30 cellular contexts compared by ENCODE assay signal in genomic region chr15:65207280-65207679, GRCh38. TPM values are rescaled to one million over a fixed set of nuclear protein-coding genes. Genes with fewer than 3 reads are reported as not detected.
"Had no signal": no experiment of that assay in that cellular context is flagged by ENCODE, and none has a peak within 500 bp of the region (broad histone marks: within the 10 kb centered on the region; RNA-seq: fewer than 3 reads in every experiment).

No MANE protein-coding gene starts in this region.

- H3K36me3 Mint-ChIP-seq: immature natural killer cell; memory B cell; mesothelial cell of epicardium; naive B cell; natural killer cell treated with Interleukin-12 subunit alpha and Interleukin-12 subunit beta and Interleukin-15 and Interleukin-18, amount 100 ng/mL, for 72 hours; stimulated activated memory B cell treated with anti-CD40 and anti-IgM and Interleukin-4, amounts not matched to agents 10 μg/mL and 1 μg/mL and 100 μg/mL, for 72 hours had no signal

- H3K36me3 ChIP-seq: esophagus squamous epithelium, heart right ventricle, sigmoid colon, tibial artery, upper lobe of left lung had no signal

- H3K9me3 Mint-ChIP-seq: immature natural killer cell; memory B cell; mesothelial cell of epicardium; naive B cell; natural killer cell treated with Interleukin-12 subunit alpha and Interleukin-12 subunit beta and Interleukin-15 and Interleukin-18, amount 100 ng/mL, for 72 hours; neural crest cell; stimulated activated memory B cell treated with anti-CD40 and anti-IgM and Interleukin-4, amounts not matched to agents 10 μg/mL and 1 μg/mL and 100 μg/mL, for 72 hours had no signal

- H3K4me1 Mint-ChIP-seq: immature natural killer cell; neural crest cell; stimulated activated memory B cell treated with anti-CD40 and anti-IgM and Interleukin-4, amounts not matched to agents 10 μg/mL and 1 μg/mL and 100 μg/mL, for 72 hours had no signal

- H3K4me3 ChIP-seq: coronary artery, esophagus squamous epithelium, heart right ventricle, lung, mucosa of descending colon, psoas muscle, sigmoid colon, testis, tibial artery, upper lobe of left lung had no signal

- H3K27ac Mint-ChIP-seq: immature natural killer cell; memory B cell; mesothelial cell of epicardium; natural killer cell treated with Interleukin-12 subunit alpha and Interleukin-12 subunit beta and Interleukin-15 and Interleukin-18, amount 100 ng/mL, for 72 hours; stimulated activated memory B cell treated with anti-CD40 and anti-IgM and Interleukin-4, amounts not matched to agents 10 μg/mL and 1 μg/mL and 100 μg/mL, for 72 hours had no signal

- H3K27me3 Mint-ChIP-seq: natural killer cell treated with Interleukin-12 subunit alpha and Interleukin-12 subunit beta and Interleukin-15 and Interleukin-18, amount 100 ng/mL, for 72 hours had no signal

- DNase-seq: dermis blood vessel endothelial cell; effector memory CD4-positive, alpha-beta T cell; erythroblast; esophagus squamous epithelium; foreskin melanocyte; glutamatergic neuron; heart right ventricle; hippocampal formation; immature natural killer cell; mucosa of descending colon; naive B cell; nucleus accumbens; psoas muscle; right cardiac atrium; stimulated activated CD4-positive, alpha-beta T cell treated with anti-CD3 and anti-CD28 coated beads, Interleukin-2, amount 100 ng/mL, for 24 hours; stimulated activated CD4-positive, alpha-beta T cell treated with anti-CD3 and anti-CD28 coated beads, Interleukin-4, amount 100 ng/mL, for 24 hours; stimulated activated naive CD8-positive, alpha-beta T cell treated with anti-CD3 and anti-CD28 coated beads, Interleukin-15, Interleukin-2, amounts not matched to agents 100 U/mL and 50 U/mL, for 24 hours; substantia nigra; testis; tibial artery; upper lobe of left lung had no signal

- H3K27ac ChIP-seq: coronary artery, heart right ventricle, psoas muscle, testis, tibial artery, upper lobe of left lung had no signal

- H3K9me3 ChIP-seq: esophagus squamous epithelium, heart right ventricle, mucosa of descending colon, psoas muscle, sigmoid colon, testis, tibial artery, upper lobe of left lung had no signal

- H3K27me3 ChIP-seq: esophagus squamous epithelium, heart right ventricle, sigmoid colon, testis, upper lobe of left lung had no signal

- H3K4me3 Mint-ChIP-seq: immature natural killer cell; memory B cell; mesothelial cell of epicardium; naive B cell; natural killer cell treated with Interleukin-12 subunit alpha and Interleukin-12 subunit beta and Interleukin-15 and Interleukin-18, amount 100 ng/mL, for 72 hours; neural crest cell; stimulated activated memory B cell treated with anti-CD40 and anti-IgM and Interleukin-4, amounts not matched to agents 10 μg/mL and 1 μg/mL and 100 μg/mL, for 72 hours had no signal

RNA-seq across cellular contexts. Expression of gene CILP, which starts 4.0 kb away (rescaled TPM):
- total RNA-seq: dermis blood vessel endothelial cell had no signal
- polyA plus RNA-seq: keratinocyte had no signal
